Comparison of ENCODE assay signal across 26 cellular contexts in the genomic region with DNA sequence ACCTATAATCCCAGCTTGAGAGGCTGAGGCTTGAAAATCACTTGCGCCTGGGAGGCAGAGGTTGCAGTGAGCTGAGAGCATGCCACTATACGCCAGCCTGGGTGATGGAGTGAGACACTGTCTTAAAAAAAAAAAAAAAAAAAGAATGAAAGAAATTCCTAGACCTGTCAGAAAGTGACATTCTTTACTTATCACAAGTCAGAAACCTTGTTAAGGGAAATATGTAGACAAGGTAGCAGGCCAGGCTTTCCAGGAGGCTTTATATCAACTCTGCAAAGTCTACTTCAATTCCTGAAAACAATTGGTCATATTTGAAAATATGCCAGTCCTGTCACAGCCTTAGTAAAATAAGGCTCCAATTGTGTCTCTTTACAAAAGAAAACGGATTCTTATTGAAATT. TPM values are rescaled to one million over a fixed set of nuclear protein-coding genes. Genes with fewer than 3 reads are reported as not detected.
"Had no signal": no experiment of that assay in that cellular context is flagged by ENCODE, and none has a peak within 500 bp of the region (broad histone marks: within the 10 kb centered on the region; RNA-seq: fewer than 3 reads in every experiment).

No MANE protein-coding gene starts in this region.

- H3K4me3 ChIP-seq: stomach, suprapubic skin, testis, thoracic aorta, thyroid gland, tibial artery, tibial nerve, transverse colon, upper lobe of left lung, upper lobe of right lung, uterus, vagina had no signal

- H3K9me3 ChIP-seq: testis, thyroid gland, vagina had no signal

- ATAC-seq: stimulated activated effector memory CD8-positive, alpha-beta T cell treated with anti-CD3 and anti-CD28 coated beads, Interleukin-12 subunit alpha, Interleukin-12 subunit beta, amount 100 ng/mL, for 72 hours; stimulated activated memory B cell treated with anti-CD40 and anti-IgM and Interleukin-4, amounts not matched to agents 10 μg/mL and 1 μg/mL and 100 μg/mL, for 72 hours; stimulated activated naive B cell treated with anti-CD40 and anti-IgM and Interleukin-4, amounts not matched to agents 10 μg/mL and 1 μg/mL and 100 μg/mL, for 72 hours; stimulated activated naive CD8-positive, alpha-beta T cell treated with anti-CD3 and anti-CD28 coated beads, Interleukin-15, amount 100 ng/mL, for 72 hours; stimulated activated naive CD8-positive, alpha-beta T cell treated with anti-CD3 and anti-CD28 coated beads, Interleukin-15, Interleukin-2, amounts not matched to agents 100 U/mL and 50 U/mL, for 24 hours; upper lobe of right lung had no signal

- H3K27ac ChIP-seq: stomach, suprapubic skin, testis, thyroid gland, tibial artery, tibial nerve, transverse colon, upper lobe of left lung, upper lobe of right lung, uterus, vagina had no signal

- H3K27me3 ChIP-seq: stomach, suprapubic skin, testis, thyroid gland, tibial artery, tibial nerve, transverse colon, upper lobe of left lung, upper lobe of right lung, uterus, vagina had no signal

- H3K36me3 ChIP-seq: stomach, suprapubic skin, thoracic aorta, thyroid gland, tibial nerve, transverse colon, upper lobe of left lung, upper lobe of right lung, uterus, vagina had no signal

- H3K4me1 ChIP-seq: stomach, suprapubic skin, testis, thyroid gland, tibial artery, tibial nerve, transverse colon, upper lobe of left lung, upper lobe of right lung, uterus, vagina had no signal

- DNase-seq: stimulated activated CD4-positive, alpha-beta T cell treated with anti-CD3 and anti-CD28 coated beads, Interleukin-2, amount 100 ng/mL, for 48 hours; stimulated activated CD4-positive, alpha-beta T cell treated with anti-CD3 and anti-CD28 coated beads, Interleukin-4, amount 100 ng/mL, for 1 hour; stimulated activated CD4-positive, alpha-beta T cell treated with anti-CD3 and anti-CD28 coated beads, Interleukin-4, amount 100 ng/mL, for 24 hours; stimulated activated CD4-positive, alpha-beta T cell treated with anti-CD3 and anti-CD28 coated beads, Interleukin-4, amount 100 ng/mL, for 4 hours; stimulated activated CD8-positive, alpha-beta memory T cell treated with anti-CD3 and anti-CD28 coated beads, Interleukin-4, amount 100 ng/mL, for 48 hours; stimulated activated naive B cell treated with anti-CD40 and anti-IgM and Interleukin-4, amounts not matched to agents 10 μg/mL and 1 μg/mL and 100 μg/mL, for 72 hours; stimulated activated naive CD4-positive, alpha-beta T cell; stimulated activated naive CD4-positive, alpha-beta T cell treated with Interleukin-2 at 50 U/mL for 16 hours; stimulated activated naive CD8-positive, alpha-beta T cell treated with anti-CD3 and anti-CD28 coated beads, Interleukin-15, amount 100 ng/mL, for 72 hours; stimulated activated naive CD8-positive, alpha-beta T cell treated with anti-CD3 and anti-CD28 coated beads, Interleukin-15, Interleukin-2, amounts not matched to agents 100 U/mL and 50 U/mL, for 24 hours; stomach; substantia nigra; testis; thyroid gland; tibial artery; transverse colon; upper lobe of left lung; upper lobe of right lung; uterus had no signal

RNA-seq across cellular contexts. Expression of gene MMP19, which starts 19.1 kb away (rescaled TPM):
- total RNA-seq: temporal lobe had no signal
